In the genomic region with DNA sequence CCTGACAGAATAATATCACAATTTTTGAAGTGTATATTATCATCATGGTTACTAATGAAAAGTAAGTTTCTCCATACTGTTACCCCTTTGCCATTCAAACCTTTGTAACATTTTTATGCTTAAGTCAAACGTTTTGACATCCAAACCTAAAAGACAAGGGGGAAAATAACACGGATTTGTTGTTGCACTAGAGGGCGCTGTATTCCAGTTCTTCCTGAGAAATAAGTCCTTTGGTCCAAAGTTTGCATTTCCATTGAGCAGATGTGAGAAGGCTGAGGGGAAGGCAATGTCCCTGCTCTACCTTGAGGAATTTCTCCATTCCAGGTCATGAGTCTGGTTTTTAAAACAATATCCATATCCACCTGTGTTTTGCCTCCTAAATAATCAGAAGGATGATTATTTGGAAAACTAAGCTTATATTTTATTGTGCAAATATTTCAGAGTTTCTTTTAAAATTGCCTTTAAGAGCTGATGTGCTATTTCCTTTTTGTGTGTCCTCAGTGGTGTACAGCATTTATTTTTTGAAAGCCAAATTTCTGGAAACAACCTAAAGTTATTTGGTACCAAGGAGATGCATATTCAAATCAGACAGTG, we compare ENCODE assay signal across 1 cellular context.
TF ChIP-seq lines count a peak whose summit lies in the region.

No MANE protein-coding gene starts in this region.

TF ChIP-seq in K562, 482 proteins besides CTCF, POLR2A, EP300 and RAD21 (continued from another document):
- TF ChIP-seq ETV6 (IDR thresholded peaks at IDR 0.05; ENCODE audit: borderline replicate concordance in 1 of 2, low read depth in 2 of 2, low read length in 1 of 2) (no peak), ETV6 (CRISPR knock-in tag; IDR thresholded peaks at IDR 0.05; ENCODE audit: borderline replicate concordance) (no peak), CHCHD3 (CRISPR knock-in tag; IDR thresholded peaks at IDR 0.05) (no peak), ZBTB8A (IDR thresholded peaks at IDR 0.05; ENCODE audit: partially characterized antibody) (no peak)
- TF ChIP-seq, protein P1, sequence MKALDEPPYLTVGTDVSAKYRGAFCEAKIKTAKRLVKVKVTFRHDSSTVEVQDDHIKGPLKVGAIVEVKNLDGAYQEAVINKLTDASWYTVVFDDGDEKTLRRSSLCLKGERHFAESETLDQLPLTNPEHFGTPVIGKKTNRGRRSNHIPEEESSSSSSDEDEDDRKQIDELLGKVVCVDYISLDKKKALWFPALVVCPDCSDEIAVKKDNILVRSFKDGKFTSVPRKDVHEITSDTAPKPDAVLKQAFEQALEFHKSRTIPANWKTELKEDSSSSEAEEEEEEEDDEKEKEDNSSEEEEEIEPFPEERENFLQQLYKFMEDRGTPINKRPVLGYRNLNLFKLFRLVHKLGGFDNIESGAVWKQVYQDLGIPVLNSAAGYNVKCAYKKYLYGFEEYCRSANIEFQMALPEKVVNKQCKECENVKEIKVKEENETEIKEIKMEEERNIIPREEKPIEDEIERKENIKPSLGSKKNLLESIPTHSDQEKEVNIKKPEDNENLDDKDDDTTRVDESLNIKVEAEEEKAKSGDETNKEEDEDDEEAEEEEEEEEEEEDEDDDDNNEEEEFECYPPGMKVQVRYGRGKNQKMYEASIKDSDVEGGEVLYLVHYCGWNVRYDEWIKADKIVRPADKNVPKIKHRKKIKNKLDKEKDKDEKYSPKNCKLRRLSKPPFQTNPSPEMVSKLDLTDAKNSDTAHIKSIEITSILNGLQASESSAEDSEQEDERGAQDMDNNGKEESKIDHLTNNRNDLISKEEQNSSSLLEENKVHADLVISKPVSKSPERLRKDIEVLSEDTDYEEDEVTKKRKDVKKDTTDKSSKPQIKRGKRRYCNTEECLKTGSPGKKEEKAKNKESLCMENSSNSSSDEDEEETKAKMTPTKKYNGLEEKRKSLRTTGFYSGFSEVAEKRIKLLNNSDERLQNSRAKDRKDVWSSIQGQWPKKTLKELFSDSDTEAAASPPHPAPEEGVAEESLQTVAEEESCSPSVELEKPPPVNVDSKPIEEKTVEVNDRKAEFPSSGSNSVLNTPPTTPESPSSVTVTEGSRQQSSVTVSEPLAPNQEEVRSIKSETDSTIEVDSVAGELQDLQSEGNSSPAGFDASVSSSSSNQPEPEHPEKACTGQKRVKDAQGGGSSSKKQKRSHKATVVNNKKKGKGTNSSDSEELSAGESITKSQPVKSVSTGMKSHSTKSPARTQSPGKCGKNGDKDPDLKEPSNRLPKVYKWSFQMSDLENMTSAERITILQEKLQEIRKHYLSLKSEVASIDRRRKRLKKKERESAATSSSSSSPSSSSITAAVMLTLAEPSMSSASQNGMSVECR (CRISPR knock-in tag; IDR thresholded peaks at IDR 0.05) = no peak
- TF ChIP-seq, protein P2, sequence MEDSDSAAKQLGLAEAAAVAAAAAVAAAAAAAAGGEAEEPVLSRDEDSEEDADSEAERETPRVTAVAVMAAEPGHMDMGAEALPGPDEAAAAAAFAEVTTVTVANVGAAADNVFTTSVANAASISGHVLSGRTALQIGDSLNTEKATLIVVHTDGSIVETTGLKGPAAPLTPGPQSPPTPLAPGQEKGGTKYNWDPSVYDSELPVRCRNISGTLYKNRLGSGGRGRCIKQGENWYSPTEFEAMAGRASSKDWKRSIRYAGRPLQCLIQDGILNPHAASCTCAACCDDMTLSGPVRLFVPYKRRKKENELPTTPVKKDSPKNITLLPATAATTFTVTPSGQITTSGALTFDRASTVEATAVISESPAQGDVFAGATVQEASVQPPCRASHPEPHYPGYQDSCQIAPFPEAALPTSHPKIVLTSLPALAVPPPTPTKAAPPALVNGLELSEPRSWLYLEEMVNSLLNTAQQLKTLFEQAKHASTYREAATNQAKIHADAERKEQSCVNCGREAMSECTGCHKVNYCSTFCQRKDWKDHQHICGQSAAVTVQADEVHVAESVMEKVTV (CRISPR knock-in tag; IDR thresholded peaks at IDR 0.05) = peak; percentile 39; the same call in 1 of the 2 replicates
